14 cellular contexts compared by ENCODE assay signal in the genomic region with DNA sequence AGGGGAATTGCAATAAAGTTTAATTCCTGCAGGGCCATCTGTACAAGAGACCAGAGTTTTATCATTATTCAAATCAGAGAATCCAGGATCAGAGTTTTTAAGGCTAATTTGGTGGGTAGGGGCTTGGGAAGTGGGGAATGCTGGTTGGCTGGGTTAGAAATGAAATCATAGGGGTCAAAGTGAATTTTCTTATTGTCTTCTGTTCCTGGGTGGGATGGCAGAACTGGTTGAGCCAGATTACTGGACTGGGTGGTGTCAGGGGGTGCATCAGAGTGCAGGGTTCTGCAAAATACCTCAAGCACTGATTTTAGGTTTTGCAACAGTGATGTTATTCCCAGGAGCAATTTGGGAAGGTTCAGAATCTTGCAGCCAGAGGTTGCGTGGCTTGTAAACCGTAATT. TPM values are rescaled to one million over a fixed set of nuclear protein-coding genes. Genes with fewer than 3 reads are reported as not detected.
"Had no signal": no experiment of that assay in that cellular context is flagged by ENCODE, and none has a peak within 500 bp of the region (broad histone marks: within the 10 kb centered on the region; RNA-seq: fewer than 3 reads in every experiment).

No MANE protein-coding gene starts in this region.

RNA-seq across cellular contexts. Expression of a gene that starts 6.2 kb away (rescaled TPM):
- total RNA-seq: activated B cell treated with CpG ODN at 0.5 μM for 24 hours; activated CD8-positive, alpha-beta T cell treated with anti-CD3 and anti-CD28 coated beads for 36 hours; activated T-cell treated with anti-CD3 and anti-CD28 coated beads, Interleukin-2, amount 50 U/mL, for 4 hours; activated T-helper 17 cell treated with anti-CD3 and anti-CD28 coated beads, Interleukin-2, amount 50 U/mL, for 72 hours; body of pancreas; chondrocyte; dermis blood vessel endothelial cell; epithelial cell of proximal tubule; esophagus muscularis mucosa; T-helper 2 cell treated with Interferon-gamma antibody and Interleukin-4, amounts not matched to agents 100 ng/mL and 5 ng/mL, for 36 hours had no signal
- polyA plus RNA-seq: aorta had no signal

RNA-seq across cellular contexts. Expression of a gene that starts 19.7 kb away (rescaled TPM):
- total RNA-seq: activated B cell treated with CpG ODN at 0.5 μM for 24 hours; activated CD8-positive, alpha-beta T cell treated with anti-CD3 and anti-CD28 coated beads for 36 hours; activated T-cell treated with anti-CD3 and anti-CD28 coated beads, Interleukin-2, amount 50 U/mL, for 4 hours; activated T-helper 17 cell treated with anti-CD3 and anti-CD28 coated beads, Interleukin-2, amount 50 U/mL, for 72 hours; chondrocyte; dermis blood vessel endothelial cell; epithelial cell of proximal tubule; gastrocnemius medialis; T-cell had no signal
- polyA plus RNA-seq: aorta had no signal

RNA-seq across cellular contexts. Expression of a gene that starts 33.7 kb away (rescaled TPM):
- total RNA-seq: activated B cell treated with CpG ODN at 0.5 μM for 24 hours, chondrocyte, dermis blood vessel endothelial cell, foreskin keratinocyte had no signal
- polyA plus RNA-seq: aorta had no signal
